ENCODE assay signal across 1 cellular context in the genomic region with DNA sequence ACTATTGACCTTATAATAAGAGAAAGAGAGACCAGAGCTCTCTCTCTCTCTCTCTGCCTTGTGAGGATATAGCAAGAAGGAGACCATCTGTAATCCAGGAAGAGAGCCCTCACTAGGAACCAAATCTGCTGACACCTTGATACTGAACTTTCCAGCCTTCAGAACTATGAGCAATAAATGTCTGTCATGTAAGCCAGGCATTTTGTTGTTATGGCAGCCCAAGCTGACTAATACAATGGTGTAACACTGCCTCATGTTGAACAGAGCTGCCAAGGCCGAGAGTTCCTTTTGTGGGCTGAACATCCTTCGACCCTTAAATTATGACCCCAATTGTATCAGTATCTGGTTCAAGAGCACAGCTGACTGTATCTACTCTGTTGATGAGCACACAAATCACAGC.
TF ChIP-seq lines count a peak whose summit lies in the region.

No MANE protein-coding gene starts in this region.

TF ChIP-seq in HepG2, 621 proteins besides CTCF, POLR2A, EP300 and RAD21 (continued from another document):
- TF ChIP-seq JUNB (CRISPR knock-in tag; IDR thresholded peaks at IDR 0.05; ENCODE audit: borderline replicate concordance) (no peak), ZNF616 (CRISPR knock-in tag; IDR thresholded peaks at IDR 0.05; ENCODE audit: low read depth) (no peak)
TF ChIP-seq in HepG2: peak in this region for 1.
